11 cellular contexts compared by ENCODE assay signal in the genomic region with DNA sequence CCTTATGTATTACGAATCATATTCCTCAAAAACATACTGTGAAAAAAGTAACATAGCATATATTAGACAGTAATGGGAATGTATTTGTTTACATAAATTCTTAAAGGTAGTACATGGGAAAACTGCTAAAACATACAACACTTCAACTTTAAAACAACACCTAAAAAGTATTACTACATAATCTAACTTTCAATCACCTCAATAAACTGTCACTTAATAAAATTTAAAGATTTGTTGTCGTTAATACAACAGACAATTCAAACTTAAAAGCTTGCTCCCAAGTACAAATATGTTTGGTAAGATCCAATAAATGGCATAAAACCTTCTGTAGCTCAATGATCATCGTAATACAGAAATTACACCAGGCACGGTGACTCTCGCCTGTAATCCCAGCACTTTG. TPM values are rescaled to one million over a fixed set of nuclear protein-coding genes. Genes with fewer than 3 reads are reported as not detected.
DNase-seq lines count a peak whose midpoint lies in the region; ATAC-seq, FAIRE-seq and TF ChIP-seq lines count a peak whose summit lies in the region.
"Had no signal": no experiment of that assay in that cellular context is flagged by ENCODE, and none has a peak within 500 bp of the region (broad histone marks: within the 10 kb centered on the region; RNA-seq: fewer than 3 reads in every experiment).

No MANE protein-coding gene starts in this region.

- peaks cover 39% of the 10 kb centered on the region for H4K20me1 ChIP-seq in PC-9 (ENCODE audit: insufficient read depth)

- CTCF ChIA-PET in PC-9 (lab: Charles Lee) = interaction anchor here (0.6 kb wide), 1 partner anchor 69 kb away, joined by 5 read pairs; no protein-coding TSS in a partner anchor

- intact Hi-C loops in PC-9 (cut with micrococcal nuclease; ENCODE audit: unreplicated experiment) (loop anchor here (10.0 kb wide), 1 partner anchor 199 kb away; the partner anchor contains the start of gene TOMM20), spleen (cut with DNase I; ENCODE audit: low total_unique reads) (loop anchor here (10.0 kb wide), 1 partner anchor 69 kb away; no protein-coding TSS in a partner anchor), pancreas (cut with DNase I) (loop anchor here in 1 of 3 donors (10.0 kb wide), 1 partner anchor 69 kb away; no protein-coding TSS in a partner anchor)

- H3K9ac ChIP-seq in endodermal cell (ENCODE audit: extremely low read depth, low read length, poor library complexity, severe bottlenecking) = no peak overlapping the region

- WGBS in endodermal cell (ENCODE audit: insufficient coverage in 1 of 2, insufficient read length in 1 of 2), 2 experiments = 95% methylated on average over 4 of the region's 5 CpGs; no CpG with 5 or more reads in 1 of the 2 experiments
- WGBS in spleen, 5 donors = 78 to 90% (median 88%) methylated on average over 5 of the region's 5 CpGs
- 94% methylated on average over 5 of the region's 5 CpGs for WGBS in pancreas, 2 donors

- peaks cover 89% of the 10 kb centered on the region for H3K79me2 ChIP-seq in PC-9 (ENCODE audit: low read depth)

- peak overlapping the region; percentile 94; the same call in 1 of the 2 replicates for H3K4me2 ChIP-seq in PC-9

- H3K36me3 Mint-ChIP-seq in activated T-cell treated with anti-CD3 and anti-CD28 coated beads, Interleukin-2, amount 50 U/mL, for 24 hours (ENCODE audit: low read depth) = peaks cover 66% of the 10 kb centered on the region
- peaks cover 44% of the 10 kb centered on the region for H3K36me3 Mint-ChIP-seq in endodermal cell (ENCODE audit: low read depth)

- peaks cover 5% of the 10 kb centered on the region for H3F3A ChIP-seq in PC-9 (ENCODE audit: insufficient read depth, low read depth)

- no peak for ATAC-seq in HG02852 (IDR thresholded peaks at IDR 0.05; ENCODE audit: unreplicated experiment)
- ATAC-seq in pancreas = no peak
- ATAC-seq: mucosa of descending colon had no signal

- peak overlapping the region; percentile 92 for H3K4me3 Mint-ChIP-seq in activated T-cell treated with anti-CD3 and anti-CD28 coated beads, Interleukin-2, amount 50 U/mL, for 24 hours
- H3K4me3 Mint-ChIP-seq in endodermal cell = no peak overlapping the region

- no peak overlapping the region for H2AFZ ChIP-seq in PC-9

- no peaks in the 10 kb centered on the region for H3K27me3 Mint-ChIP-seq in activated T-cell treated with anti-CD3 and anti-CD28 coated beads, Interleukin-2, amount 50 U/mL, for 24 hours
- H3K27me3 Mint-ChIP-seq in endodermal cell (ENCODE audit: insufficient read depth) = no peaks in the 10 kb centered on the region

- no peaks in the 10 kb centered on the region for H3K9me3 ChIP-seq in PC-9 (ENCODE audit: insufficient read depth, low read depth)
- no peaks in the 10 kb centered on the region for H3K9me3 ChIP-seq in endodermal cell (ENCODE audit: control insufficient read depth, low read length)
- no peaks in the 10 kb centered on the region for H3K9me3 ChIP-seq in spleen
- H3K9me3 ChIP-seq in WERI-Rb-1 (ENCODE audit: severe bottlenecking) = no peaks in the 10 kb centered on the region
- no peaks in the 10 kb centered on the region for H3K9me3 ChIP-seq in pancreas
- H3K9me3 ChIP-seq: mucosa of descending colon had no signal

- H3K27ac ChIP-seq in PC-9 (no peak overlapping the region), endodermal cell (ENCODE audit: low read depth, low read length) (no peak overlapping the region), spleen (peak overlapping the region in 5 of 8 donors; percentile 96 to 100 (median 99)), WERI-Rb-1 (no peak overlapping the region), pancreas (no peak overlapping the region)

- BruUV-seq in PC-9 (replicated peaks; lab: Mats Ljungman, UMichigan) = no TSS peak

- no peaks in the 10 kb centered on the region for H3K9me3 Mint-ChIP-seq in activated T-cell treated with anti-CD3 and anti-CD28 coated beads, Interleukin-2, amount 50 U/mL, for 24 hours
- no peaks in the 10 kb centered on the region for H3K9me3 Mint-ChIP-seq in endodermal cell

- peaks cover 57% of the 10 kb centered on the region for H3K4me1 Mint-ChIP-seq in activated T-cell treated with anti-CD3 and anti-CD28 coated beads, Interleukin-2, amount 50 U/mL, for 24 hours (ENCODE audit: low read depth)
- peaks cover 31% of the 10 kb centered on the region for H3K4me1 Mint-ChIP-seq in endodermal cell

- H3K27me3 ChIP-seq in PC-9 (ENCODE audit: insufficient read depth, low read depth) (no peaks in the 10 kb centered on the region), endodermal cell (ENCODE audit: control insufficient read depth, insufficient read depth, low read length, poor library complexity, severe bottlenecking) (no peaks in the 10 kb centered on the region), spleen (replicated peaks in 1 of 7) (no peaks in the 10 kb centered on the region), WERI-Rb-1 (ENCODE audit: insufficient read depth, low read depth, severe bottlenecking) (no peaks in the 10 kb centered on the region), pancreas (no peaks in the 10 kb centered on the region)

- POLR2A ChIA-PET in PC-9 (lab: Charles Lee; ENCODE audit: unreplicated experiment) = no interaction called here

- H3K4me3 ChIP-seq in PC-9 (no peak overlapping the region), endodermal cell (ENCODE audit: low read length) (peak overlapping the region; percentile 97), spleen (peak overlapping the region in 4 of 8 donors; percentile 1 to 97 (median 42)), WERI-Rb-1 (ENCODE audit: low read depth, low read length) (no peak overlapping the region), pancreas (no peak overlapping the region)
- H3K4me3 ChIP-seq: mucosa of descending colon had no signal

- TF ChIP-seq CTCF in PC-9 (conservative IDR thresholded peaks at IDR 0.05) (no peak), endodermal cell (conservative IDR thresholded peaks at IDR 0.05) (no peak), spleen (IDR thresholded peaks at IDR 0.05 in 8 of 11, conservative IDR thresholded peaks at IDR 0.05 in 3 of 11) (no peak), WERI-Rb-1 (IDR thresholded peaks at IDR 0.05; ENCODE audit: low read depth, low read length) (no peak), pancreas (IDR thresholded peaks at IDR 0.05) (no peak)

- H3K36me3 ChIP-seq in PC-9 (ENCODE audit: low read depth) = peaks cover 21% of the 10 kb centered on the region; the same call in 1 of the 2 replicates
- peaks cover 49% of the 10 kb centered on the region for H3K36me3 ChIP-seq in endodermal cell (ENCODE audit: control insufficient read depth, insufficient read depth, low read length)
- H3K36me3 ChIP-seq in spleen = peaks cover 0 to 39% (median 0%) of the 10 kb centered on the region in 6 donors
- peaks cover 74% of the 10 kb centered on the region for H3K36me3 ChIP-seq in WERI-Rb-1
- no peaks in the 10 kb centered on the region for H3K36me3 ChIP-seq in pancreas

- no peak for DNase-seq in activated T-cell treated with anti-CD3 and anti-CD28 coated beads, Interleukin-2, amount 50 U/mL, for 24 hours
- no peak for DNase-seq in activated T-cell treated with anti-CD3 and anti-CD28 coated beads, Interleukin-2, amount 50 U/mL, for 48 hours
- no peak for DNase-seq in PC-9
- DNase-seq in endodermal cell = no peak
- no peak for DNase-seq in spleen
- no peak for DNase-seq in WERI-Rb-1
- no peak for DNase-seq in pancreas
- DNase-seq: activated gamma-delta T cell treated with Interleukin-2 at 50 U/mL for 16 hours, mucosa of descending colon, NCI-H446 had no signal

- peaks cover 26% of the 10 kb centered on the region for H3K4me1 ChIP-seq in PC-9 (replicated peaks; ENCODE audit: insufficient read depth)
- no peaks in the 10 kb centered on the region for H3K4me1 ChIP-seq in endodermal cell (ENCODE audit: control insufficient read depth, insufficient read depth, low read length)
- H3K4me1 ChIP-seq in spleen = peaks cover 47 to 78% (median 63%) of the 10 kb centered on the region in 6 donors
- peaks cover 18 to 29% (median 26%) of the 10 kb centered on the region in 3 donors for H3K4me1 ChIP-seq in pancreas

- FAIRE-seq in pancreas (lab: Jason Lieb, UNC) = no peak

- no peak for TF ChIP-seq POLR2A in spleen (IDR thresholded peaks at IDR 0.05)

- peak overlapping the region; percentile 83 for H3K27ac Mint-ChIP-seq in activated T-cell treated with anti-CD3 and anti-CD28 coated beads, Interleukin-2, amount 50 U/mL, for 24 hours
- no peak overlapping the region for H3K27ac Mint-ChIP-seq in endodermal cell

- H3K9me2 ChIP-seq in PC-9 (ENCODE audit: insufficient read depth) = no peaks in the 10 kb centered on the region

RNA-seq across cellular contexts. Expression of gene ARID4B, which starts 3.7 kb away (rescaled TPM):
- total RNA-seq in PC-9 (2021) (42.6 and 47.1 TPM in 2 replicates), endodermal cell (10 to 100 TPM; 40.6 to 43.1 TPM), spleen (10 to 100 TPM; 61.4 to 82.0 (median 67.5) TPM), pancreas (10 to 100 TPM; 14.7 to 26.6 (median 19.2) TPM)
- 36.7 TPM for polyA plus RNA-seq in endodermal cell (2013, experiment 1 of 2)
- 36.7 TPM for polyA plus RNA-seq in endodermal cell (2013, experiment 2 of 2)
- polyA plus RNA-seq in spleen (10 to 100 TPM; 13.2 to 21.0 (median 20.5) TPM), pancreas (10 to 100 TPM; 12.5 to 14.8 TPM)

RNA-seq across cellular contexts. Expression of gene GGPS1, which starts 4.1 kb away (rescaled TPM):
- 47.4 and 61.7 TPM in 2 replicates for total RNA-seq in PC-9 (2021)
- 10 to 100 TPM; 56.3 to 64.6 TPM for total RNA-seq in endodermal cell
- 46.3 TPM for polyA plus RNA-seq in endodermal cell (2013, experiment 1 of 2)
- polyA plus RNA-seq in endodermal cell (2013, experiment 2 of 2) = 40.2 TPM
- 10 to 100 TPM; 23.6 to 34.9 (median 25.9) TPM for total RNA-seq in spleen
- polyA plus RNA-seq in spleen = 10 to 100 TPM; 24.6 to 27.7 (median 25.7) TPM
- 10 to 100 TPM in 5 of 6 donors, 1 to 10 TPM in 1; 8.9 to 16.7 (median 12.5) TPM for total RNA-seq in pancreas
- 10 to 100 TPM in 1 of 2 donors, 1 to 10 TPM in 1; 9.7 to 13.9 TPM for polyA plus RNA-seq in pancreas

RNA-seq across cellular contexts. Expression of gene TBCE, which starts 42.9 kb away (rescaled TPM):
- total RNA-seq in PC-9 (2021) (18.9 and 22.8 TPM in 2 replicates), endodermal cell (10 to 100 TPM; 31.8 to 33.3 TPM), spleen (10 to 100 TPM; 14.1 to 30.0 (median 18.6) TPM), pancreas (10 to 100 TPM in 3 of 6 donors, 1 to 10 TPM in 3; 6.9 to 13.6 (median 9.8) TPM)
- polyA plus RNA-seq in endodermal cell (2013, experiment 1 of 2) = 31.3 TPM
- polyA plus RNA-seq in endodermal cell (2013, experiment 2 of 2) = 23.6 TPM
- polyA plus RNA-seq in spleen (10 to 100 TPM; 13.6 to 18.6 (median 16.6) TPM), pancreas (10 to 100 TPM; 17.1 to 18.8 TPM)

Comparison
In these comparisons a context has a peak if more than half of its experiments do, and no peak if none do; other contexts are left out.
1. H3K27ac ChIP-seq: peak in spleen (5 of 8); none in PC-9 (single experiment), endodermal cell (single experiment), WERI-Rb-1 (single experiment) and pancreas (0 of 4).